In the genomic region with DNA sequence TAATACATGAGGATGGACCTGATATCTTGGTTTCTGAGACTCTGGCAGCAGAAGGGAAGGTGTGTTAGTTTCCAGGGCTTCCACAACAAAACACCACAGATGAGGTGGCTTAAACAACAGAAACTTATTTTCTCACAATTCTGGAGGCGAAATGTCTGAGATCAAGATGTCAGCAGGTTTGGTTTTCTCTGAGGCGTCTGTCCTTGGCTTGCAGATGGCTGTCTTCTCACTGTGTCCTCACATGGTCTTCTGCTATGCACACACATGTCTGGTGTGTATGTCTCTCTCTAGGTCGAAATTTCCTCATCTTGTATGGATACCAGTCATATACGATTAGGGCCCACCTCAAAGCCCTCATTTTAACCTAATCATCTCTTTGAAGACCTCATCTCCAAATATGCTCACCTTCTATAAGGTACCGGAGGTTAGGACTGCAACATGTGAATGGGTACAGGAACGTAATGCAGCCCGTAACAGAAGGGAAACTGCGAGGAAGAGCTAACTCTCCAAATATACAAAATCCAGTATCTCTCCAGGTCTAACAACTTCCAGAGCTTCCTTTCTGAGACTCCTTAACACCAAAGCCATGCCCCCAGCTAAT, we compare ENCODE assay signal across 18 cellular contexts.
DNase-seq lines count a peak whose midpoint lies in the region; ATAC-seq and TF ChIP-seq lines count a peak whose summit lies in the region.
"Had no signal": no experiment of that assay in that cellular context is flagged by ENCODE, and none has a peak within 500 bp of the region (broad histone marks: within the 10 kb centered on the region; RNA-seq: fewer than 3 reads in every experiment).

No MANE protein-coding gene starts in this region.

- H3K9me3 Mint-ChIP-seq in activated naive CD8-positive, alpha-beta T cell (ENCODE audit: low read depth): no peaks in the 10 kb centered on the region
- H3K9me3 Mint-ChIP-seq: CD8-positive, alpha-beta T cell; GM23338 had no signal

- H2BK15ac ChIP-seq in mesendoderm (replicated peaks; ENCODE audit: low read depth): no peak overlapping the region

- WGBS in mesendoderm (ENCODE audit: extremely low coverage, insufficient coverage, low lambda C conversion rate): no CpG with 5 or more reads among the region's 8 CpGs

- peak; percentile 0 for ATAC-seq in GM18502 (IDR thresholded peaks at IDR 0.05; ENCODE audit: poor library complexity, unreplicated experiment)
- peak; percentile 0 for ATAC-seq in HG03442 (IDR thresholded peaks at IDR 0.05; ENCODE audit: unreplicated experiment)
- ATAC-seq: CD8-positive, alpha-beta T cell; GM23338 had no signal

- H3K9ac ChIP-seq in mesendoderm (ENCODE audit: low read length): no peak overlapping the region

- TF ChIP-seq CTCF in GM12864 (IDR thresholded peaks at IDR 0.05; ENCODE audit: low read depth, low read length, missing control alignments): no peak

- no peak overlapping the region for H2AK5ac ChIP-seq in mesendoderm (ENCODE audit: low read length)

- H2BK5ac ChIP-seq in mesendoderm (ENCODE audit: low read length): no peak overlapping the region

- no peak overlapping the region for H3K56ac ChIP-seq in mesendoderm (ENCODE audit: low read length)

- DNase-seq in GM12864 (ENCODE audit: low read depth) (no peak), mesendoderm (no peak), NCI-H2107 (lab: John Stamatoyannopoulos, UW) (no peak), H4 (ENCODE audit: low spot score) (no peak)
- DNase-seq: BE2C; CD8-positive, alpha-beta T cell; DND-41; GF-D8; KBM-7; NCI-H1105; NCI-H1694 treated with DMSO at 0.1 percent for 48 hours; NCI-H446 treated with DMSO at 0.1 percent for 48 hours; NCI-H774; SIG-M5 had no signal

- H4K5ac ChIP-seq in mesendoderm (ENCODE audit: low read length): no peak overlapping the region

- H3K27me3 ChIP-seq in mesendoderm (ENCODE audit: insufficient read depth, low read length, poor library complexity): no peaks in the 10 kb centered on the region
- H3K27me3 ChIP-seq: BE2C had no signal

- no peak overlapping the region for H3K23ac ChIP-seq in mesendoderm (ENCODE audit: low read length)

- H3K27ac Mint-ChIP-seq in activated naive CD8-positive, alpha-beta T cell: peak overlapping the region; percentile 47
- H3K27ac Mint-ChIP-seq: CD8-positive, alpha-beta T cell; GM23338 had no signal

- no peaks in the 10 kb centered on the region for H3K36me3 ChIP-seq in mesendoderm (ENCODE audit: control insufficient read depth, insufficient read depth, low read length)
- H3K36me3 ChIP-seq: BE2C had no signal

- no peak overlapping the region for H2BK120ac ChIP-seq in mesendoderm (ENCODE audit: low read depth, low read length)

- peak overlapping the region; percentile 13; the same call in 1 of the 2 replicates for H3K4me3 ChIP-seq in GM12864 (ENCODE audit: low read depth, low read length)
- no peak overlapping the region for H3K4me3 ChIP-seq in mesendoderm (ENCODE audit: low read length)
- H3K4me3 ChIP-seq: GM23338 had no signal

- H3K27ac ChIP-seq in mesendoderm (ENCODE audit: low read depth, low read length): no peak overlapping the region

- no peaks in the 10 kb centered on the region for H3K36me3 Mint-ChIP-seq in activated naive CD8-positive, alpha-beta T cell
- H3K36me3 Mint-ChIP-seq: CD8-positive, alpha-beta T cell had no signal

- H3K4me1 Mint-ChIP-seq in activated naive CD8-positive, alpha-beta T cell (ENCODE audit: low read depth): peaks cover 15% of the 10 kb centered on the region

- H3K4me2 ChIP-seq in mesendoderm (ENCODE audit: low read length): no peak overlapping the region
- H3K4me2 ChIP-seq: GM23338 had no signal

- no peaks in the 10 kb centered on the region for H3K79me2 ChIP-seq in mesendoderm (ENCODE audit: control insufficient read depth, insufficient read depth, low read length)

- no peak overlapping the region for H4K8ac ChIP-seq in mesendoderm (ENCODE audit: low read depth, low read length)

- no peak overlapping the region for H3K4ac ChIP-seq in mesendoderm (ENCODE audit: low read depth, low read length)

- peaks cover 2% of the 10 kb centered on the region for H3K27me3 Mint-ChIP-seq in activated naive CD8-positive, alpha-beta T cell

- H3K4me1 ChIP-seq in mesendoderm (ENCODE audit: control insufficient read depth, low read depth, low read length): no peaks in the 10 kb centered on the region
- H3K4me1 ChIP-seq: BE2C had no signal

- no peak overlapping the region for H3K18ac ChIP-seq in mesendoderm (ENCODE audit: low read length)

- no peak overlapping the region for H3K4me3 Mint-ChIP-seq in activated naive CD8-positive, alpha-beta T cell
- H3K4me3 Mint-ChIP-seq: CD8-positive, alpha-beta T cell; GM23338 had no signal

- H3K79me1 ChIP-seq in mesendoderm (ENCODE audit: low read length): no peaks in the 10 kb centered on the region
